ENCODE assay signal across 28 cellular contexts in the genomic region with DNA sequence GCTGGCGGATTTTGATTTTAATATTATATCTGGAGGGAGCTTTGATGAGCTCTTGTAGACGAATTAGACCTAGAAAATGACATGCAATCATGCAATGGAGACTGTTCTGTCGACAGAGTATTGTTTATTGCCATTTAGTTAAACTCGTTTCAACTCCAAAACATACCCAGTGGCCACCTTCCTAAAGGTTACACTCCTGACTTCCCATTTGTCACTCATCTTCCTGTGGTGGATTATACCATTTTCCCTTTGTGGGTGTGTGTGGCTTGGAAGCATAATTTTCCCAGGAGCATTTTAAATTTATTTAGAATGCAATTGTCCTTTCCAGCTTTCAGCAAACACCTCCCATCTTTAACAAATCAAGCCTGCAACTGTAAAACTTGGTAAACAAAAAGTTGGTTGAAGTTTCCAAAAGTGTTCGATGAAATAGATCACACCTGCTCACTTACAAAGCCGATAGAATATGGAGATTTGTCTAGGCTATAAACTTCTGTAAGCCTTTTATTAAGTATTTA.
"Had no signal": no experiment of that assay in that cellular context is flagged by ENCODE, and none has a peak within 500 bp of the region (broad histone marks: within the 10 kb centered on the region; RNA-seq: fewer than 3 reads in every experiment).

No MANE protein-coding gene starts in this region.

- H3K27me3 Mint-ChIP-seq: progenitor cell of endocrine pancreas had no signal

- H3K4me2 ChIP-seq: neural progenitor cell had no signal

- H3K4me1 ChIP-seq: parathyroid adenoma, psoas muscle, right lobe of liver, sigmoid colon, stomach, tibial artery, transverse colon, upper lobe of right lung, uterus had no signal

- H3K9me3 Mint-ChIP-seq: nephron; neural progenitor cell; stimulated activated effector memory CD8-positive, alpha-beta T cell treated with anti-CD3 and anti-CD28 coated beads, Interleukin-12 subunit alpha, Interleukin-12 subunit beta, amount 100 ng/mL, for 72 hours; stimulated activated naive CD8-positive, alpha-beta T cell treated with anti-CD3 and anti-CD28 coated beads, Interleukin-15, Interleukin-2, amounts not matched to agents 100 ng/mL and 50 ng/mL, for 24 hours; type B pancreatic cell had no signal

- ATAC-seq: natural killer cell; psoas muscle; right cardiac atrium; right lobe of liver; stimulated activated effector memory CD8-positive, alpha-beta T cell treated with anti-CD3 and anti-CD28 coated beads, Interleukin-12 subunit alpha, Interleukin-12 subunit beta, amount 100 ng/mL, for 72 hours; stimulated activated naive B cell treated with anti-CD40 and anti-IgM and Interleukin-4, amounts not matched to agents 10 μg/mL and 1 μg/mL and 100 μg/mL, for 72 hours; upper lobe of right lung had no signal

- DNase-seq: natural killer cell; occipital lobe; ovary; posterior cingulate gyrus; psoas muscle; right cardiac atrium; right lobe of liver; sigmoid colon; small intestine; stimulated activated CD4-positive, alpha-beta T cell treated with anti-CD3 and anti-CD28 coated beads, Interleukin-15, amount 100 ng/mL, for 24 hours; stimulated activated CD4-positive, alpha-beta T cell treated with anti-CD3 and anti-CD28 coated beads, Interleukin-2, amount 100 ng/mL, for 24 hours; stimulated activated CD4-positive, alpha-beta T cell treated with anti-CD3 and anti-CD28 coated beads, Interleukin-2, amount 100 ng/mL, for 48 hours; stimulated activated CD4-positive, alpha-beta T cell treated with anti-CD3 and anti-CD28 coated beads, Interleukin-4, amount 100 ng/mL, for 24 hours; stimulated activated naive B cell treated with anti-CD40 and anti-IgM and Interleukin-4, amounts not matched to agents 10 μg/mL and 1 μg/mL and 100 μg/mL, for 72 hours; stimulated activated naive CD4-positive, alpha-beta T cell treated with Interleukin-2 at 50 U/mL for 16 hours; stomach; tibial artery; transverse colon; upper lobe of right lung; uterus had no signal

- H3K4me3 ChIP-seq: neural progenitor cell, ovary, psoas muscle, right lobe of liver, sigmoid colon, stomach, thoracic aorta, tibial artery, transverse colon, upper lobe of right lung, uterus had no signal

- H3K36me3 ChIP-seq: neural progenitor cell, ovary, right lobe of liver, sigmoid colon, stomach, thoracic aorta, tibial artery, transverse colon, upper lobe of right lung, uterus had no signal

- H2AFZ ChIP-seq: neural progenitor cell, parathyroid adenoma had no signal

- H3K27me3 ChIP-seq: neural progenitor cell, ovary, right lobe of liver, sigmoid colon, stomach, tibial artery, transverse colon, upper lobe of right lung, uterus had no signal

- H3K36me3 Mint-ChIP-seq: natural killer cell; neural progenitor cell; stimulated activated effector memory CD8-positive, alpha-beta T cell treated with anti-CD3 and anti-CD28 coated beads, Interleukin-12 subunit alpha, Interleukin-12 subunit beta, amount 100 ng/mL, for 72 hours; stimulated activated naive B cell treated with anti-CD40 and anti-IgM and Interleukin-4, amounts not matched to agents 10 μg/mL and 1 μg/mL and 100 μg/mL, for 72 hours; type B pancreatic cell had no signal

- H3K27ac Mint-ChIP-seq: natural killer cell; nephron; neural progenitor cell; progenitor cell of endocrine pancreas; stimulated activated effector memory CD8-positive, alpha-beta T cell treated with anti-CD3 and anti-CD28 coated beads, Interleukin-12 subunit alpha, Interleukin-12 subunit beta, amount 100 ng/mL, for 72 hours; stimulated activated naive B cell treated with anti-CD40 and anti-IgM and Interleukin-4, amounts not matched to agents 10 μg/mL and 1 μg/mL and 100 μg/mL, for 72 hours; stimulated activated naive CD8-positive, alpha-beta T cell treated with anti-CD3 and anti-CD28 coated beads, Interleukin-15, Interleukin-2, amounts not matched to agents 100 ng/mL and 50 ng/mL, for 24 hours; type B pancreatic cell had no signal

- H3K79me2 ChIP-seq: parathyroid adenoma had no signal

- H3K27ac ChIP-seq: neural progenitor cell, ovary, parathyroid adenoma, psoas muscle, right lobe of liver, sigmoid colon, stomach, thoracic aorta, tibial artery, transverse colon, upper lobe of right lung, uterus had no signal

- H3K9me3 ChIP-seq: ovary, psoas muscle, right lobe of liver, sigmoid colon, stomach, thoracic aorta, tibial artery, transverse colon, upper lobe of right lung, uterus had no signal

- H3K4me1 Mint-ChIP-seq: natural killer cell; nephron; stimulated activated effector memory CD8-positive, alpha-beta T cell treated with anti-CD3 and anti-CD28 coated beads, Interleukin-12 subunit alpha, Interleukin-12 subunit beta, amount 100 ng/mL, for 72 hours had no signal

- H3K4me3 Mint-ChIP-seq: natural killer cell; nephron; neural progenitor cell; stimulated activated effector memory CD8-positive, alpha-beta T cell treated with anti-CD3 and anti-CD28 coated beads, Interleukin-12 subunit alpha, Interleukin-12 subunit beta, amount 100 ng/mL, for 72 hours; stimulated activated naive B cell treated with anti-CD40 and anti-IgM and Interleukin-4, amounts not matched to agents 10 μg/mL and 1 μg/mL and 100 μg/mL, for 72 hours; stimulated activated naive CD8-positive, alpha-beta T cell treated with anti-CD3 and anti-CD28 coated beads, Interleukin-15, Interleukin-2, amounts not matched to agents 100 ng/mL and 50 ng/mL, for 24 hours; type B pancreatic cell had no signal
